In genomic region chr4:1093391-1094335, GRCh38 we compare ENCODE assay signal across 27 cellular contexts.
"Had no signal": no experiment of that assay in that cellular context is flagged by ENCODE, and none has a peak within 500 bp of the region (broad histone marks: within the 10 kb centered on the region; RNA-seq: fewer than 3 reads in every experiment).

No MANE protein-coding gene starts in this region.

- H3K4me1 ChIP-seq: gastroesophageal sphincter, prostate gland, tibial nerve had no signal

- H3K36me3 ChIP-seq: brain microvascular endothelial cell, gastroesophageal sphincter, neutrophil, prostate gland, tibial nerve, WERI-Rb-1 had no signal

- H3K4me3 ChIP-seq: gastroesophageal sphincter, hepatocyte, prostate gland, skin epidermis, tibial nerve had no signal

- H3K27ac Mint-ChIP-seq: activated T-cell treated with anti-CD3 and anti-CD28 coated beads, Interleukin-2, amount 50 U/mL, for 24 hours; activated T-helper 17 cell treated with anti-CD3 and anti-CD28 coated beads, Interleukin-2, amount 50 U/mL, for 72 hours; T-helper 17 cell had no signal

- H3K27me3 Mint-ChIP-seq: activated T-cell treated with anti-CD3 and anti-CD28 coated beads, Interleukin-2, amount 50 U/mL, for 24 hours; activated T-helper 17 cell treated with anti-CD3 and anti-CD28 coated beads, Interleukin-2, amount 50 U/mL, for 72 hours; naive thymus-derived CD8-positive, alpha-beta T cell had no signal

- H3K4me1 Mint-ChIP-seq: activated T-helper 17 cell treated with anti-CD3 and anti-CD28 coated beads, Interleukin-2, amount 50 U/mL, for 72 hours; naive thymus-derived CD8-positive, alpha-beta T cell; T-helper 17 cell had no signal

- H3K27ac ChIP-seq: brain microvascular endothelial cell, gastroesophageal sphincter, hepatocyte, neutrophil, prostate gland, skin epidermis, tibial nerve, WERI-Rb-1 had no signal

- H3K4me3 Mint-ChIP-seq: activated T-cell treated with anti-CD3 and anti-CD28 coated beads, Interleukin-2, amount 50 U/mL, for 24 hours; activated T-helper 17 cell treated with anti-CD3 and anti-CD28 coated beads, Interleukin-2, amount 50 U/mL, for 72 hours; naive thymus-derived CD8-positive, alpha-beta T cell; T-helper 17 cell had no signal

- H3K9me3 Mint-ChIP-seq: activated T-cell treated with anti-CD3 and anti-CD28 coated beads, Interleukin-2, amount 50 U/mL, for 24 hours; activated T-helper 17 cell treated with anti-CD3 and anti-CD28 coated beads, Interleukin-2, amount 50 U/mL, for 72 hours had no signal

- DNase-seq: activated CD4-positive, alpha-beta T cell treated with anti-CD3 and anti-CD28 coated beads for 48 hours; activated CD4-positive, alpha-beta T cell treated with anti-CD3 and anti-CD28 coated beads, Interleukin-2, amount 50 U/mL, for 48 hours; activated CD8-positive, alpha-beta memory T cell treated with anti-CD3 and anti-CD28 coated beads, Interleukin-2, amount 50 U/mL, for 4 hours; activated gamma-delta T cell treated with Interleukin-2 at 50 U/mL for 16 hours; activated naive CD4-positive, alpha-beta T cell treated with anti-CD3 and anti-CD28 coated beads, Interleukin-2, amount 50 U/mL, for 16 hours; activated T-cell treated with anti-CD3 and anti-CD28 coated beads, Interleukin-2, amount 50 U/mL, for 24 hours; amniotic stem cell; brain microvascular endothelial cell; caudate nucleus; left cardiac atrium; naive thymus-derived CD8-positive, alpha-beta T cell; retina; stimulated activated CD4-positive, alpha-beta T cell treated with anti-CD3 and anti-CD28 coated beads, Interleukin-4, amount 100 ng/mL, for 4 hours; stimulated activated naive CD4-positive, alpha-beta T cell; SW 1271; T-helper 17 cell; T1000; WERI-Rb-1 had no signal

- H3K9me3 ChIP-seq: gastroesophageal sphincter, neutrophil, prostate gland had no signal

- H3K27me3 ChIP-seq: brain microvascular endothelial cell, hepatocyte, neutrophil, tibial nerve had no signal

- ATAC-seq: activated CD4-positive, CD25-positive, alpha-beta regulatory T cell treated with anti-CD3 and anti-CD28 coated beads, Interleukin-2, amount 50 U/mL, for 24 hours; activated T-helper 17 cell treated with anti-CD3 and anti-CD28 coated beads, Interleukin-2, amount 50 U/mL, for 72 hours; gastroesophageal sphincter; left cardiac atrium; naive thymus-derived CD8-positive, alpha-beta T cell; sciatic nerve; T-helper 17 cell had no signal
